ENCODE assay signal across 10 cellular contexts in genomic region chr15:77599899-77600298, GRCh38. TPM values are rescaled to one million over a fixed set of nuclear protein-coding genes. Genes with fewer than 3 reads are reported as not detected.
A peak's percentile ranks its signal among the peaks of the same experiment; 100 is the strongest.
DNase-seq lines count a peak whose midpoint lies in the region; ATAC-seq, FAIRE-seq and TF ChIP-seq lines count a peak whose summit lies in the region.
"Had no signal": no experiment of that assay in that cellular context is flagged by ENCODE, and none has a peak within 500 bp of the region (broad histone marks: within the 10 kb centered on the region; RNA-seq: fewer than 3 reads in every experiment).

No MANE protein-coding gene starts in this region.

- no peak overlapping the region for H3K27ac ChIP-seq in OCI-LY7 (ENCODE audit: low read depth, low read length, poor library complexity, severe bottlenecking)

- H3K4me1 ChIP-seq in OCI-LY7 (ENCODE audit: insufficient read depth, low read length, poor library complexity, severe bottlenecking) = peaks cover 5% of the 10 kb centered on the region

- ATAC-seq in Right ventricle myocardium inferior (peak; percentile 60), sciatic nerve (no peak), GM19351 (IDR thresholded peaks at IDR 0.05; ENCODE audit: unreplicated experiment) (no peak)

- intact Hi-C loops in Right ventricle myocardium inferior (cut with DNase I) (no loop called here), cardiac septum (cut with DNase I) (no loop called here), OCI-LY7 (cut with micrococcal nuclease; ENCODE audit: unreplicated experiment) (no loop called here), head of caudate nucleus (cut with DNase I) (no loop called here), sciatic nerve (cut with DNase I) (no loop called here)

- H3K9me3 ChIP-seq in OCI-LY7 (ENCODE audit: low read length) = no peaks in the 10 kb centered on the region

- H3K4me2 ChIP-seq in OCI-LY7 (ENCODE audit: low read length) = no peak overlapping the region

- H3K36me3 ChIP-seq in OCI-LY7 (ENCODE audit: insufficient read depth, low read length) = no peaks in the 10 kb centered on the region

- peak; percentile 78 for DNase-seq in Right ventricle myocardium inferior (ENCODE audit: missing footprints)
- no peak for DNase-seq in cardiac septum (ENCODE audit: low spot score)
- DNase-seq in OCI-LY7 (ENCODE audit: low spot score) = peak; percentile 63
- peak in 38 of 42 donors; percentile 23 to 84 (median 57) for DNase-seq in head of caudate nucleus
- no peak for DNase-seq in urothelium cell line (ENCODE audit: low spot score)
- no peak for DNase-seq in activated CD8-positive, alpha-beta memory T cell treated with anti-CD3 and anti-CD28 coated beads, Interleukin-2, amount 50 U/mL, for 48 hours
- DNase-seq in sciatic nerve (ENCODE audit: low spot score) = no peak
- DNase-seq: Calu3 had no signal

- TF ChIP-seq CTCF in OCI-LY7 (conservative IDR thresholded peaks at IDR 0.05; ENCODE audit: low read length) = no peak

- no peaks in the 10 kb centered on the region for H3K9me2 ChIP-seq in OCI-LY7 (ENCODE audit: insufficient read depth, low read length)

- CTCF ChIA-PET in OCI-LY7 (lab: Charles Lee; ENCODE audit: unreplicated experiment) = no interaction called here

- H3K79me2 ChIP-seq in OCI-LY7 (ENCODE audit: insufficient read depth, low read depth, low read length) = no peaks in the 10 kb centered on the region

- H2AFZ ChIP-seq in OCI-LY7 (ENCODE audit: low read length) = peak overlapping the region; percentile 77

- FAIRE-seq in urothelium cell line (lab: Jason Lieb, UNC) = peak; percentile 20
- FAIRE-seq: keratinocyte had no signal

- H3K4me3 ChIP-seq in OCI-LY7 (ENCODE audit: low read depth, low read length, poor library complexity, severe bottlenecking) = no peak overlapping the region

- POLR2A ChIA-PET in OCI-LY7 (lab: Charles Lee) = interaction anchor here (0.6 kb wide), 2 partner anchors 159 to 1368 kb away, joined by 3 read pairs; no protein-coding TSS in a partner anchor

- no peaks in the 10 kb centered on the region for H4K20me1 ChIP-seq in OCI-LY7 (ENCODE audit: insufficient read depth, low read length)

- no TSS peak for BruUV-seq in OCI-LY7 (replicated peaks; lab: Mats Ljungman, UMichigan)

RNA-seq across cellular contexts. Expression of gene LINGO1, which starts 32.8 kb away (rescaled TPM):
- 0.78 TPM for total RNA-seq in Right ventricle myocardium inferior
- 3.0 TPM for total RNA-seq in cardiac septum
- not detected in 2 replicates for total RNA-seq in OCI-LY7 (2014; rRNA removed; shearing (Covaris generic))
- not detected in 2 replicates for total RNA-seq in OCI-LY7 (2022)
- 5.3 TPM for total RNA-seq in sciatic nerve
- total RNA-seq: Calu3 had no signal

Comparison
In these comparisons a context has a peak if more than half of its experiments do, and no peak if none do; other contexts are left out.
1. DNase-seq: peak in Right ventricle myocardium inferior (single experiment), OCI-LY7 (single experiment) and head of caudate nucleus (38 of 42); none in cardiac septum (single experiment), urothelium cell line (single experiment), activated CD8-positive, alpha-beta memory T cell treated with anti-CD3 and anti-CD28 coated beads, Interleukin-2, amount 50 U/mL, for 48 hours (single experiment) and sciatic nerve (single experiment).